In genomic region chr1:17610085-17610484, GRCh38 we compare ENCODE assay signal across 24 cellular contexts.
"Had no signal": no experiment of that assay in that cellular context is flagged by ENCODE, and none has a peak within 500 bp of the region (broad histone marks: within the 10 kb centered on the region; RNA-seq: fewer than 3 reads in every experiment).

No MANE protein-coding gene starts in this region.

- H3K9me3 ChIP-seq: gastrocnemius medialis, heart right ventricle, left lung, ovary, psoas muscle, spleen, testis, transverse colon, upper lobe of right lung, uterus had no signal

- H3K4me2 ChIP-seq: neural progenitor cell had no signal

- H3K9ac ChIP-seq: neural progenitor cell had no signal

- H3K4me3 ChIP-seq: dorsolateral prefrontal cortex, gastrocnemius medialis, heart right ventricle, left lung, neural progenitor cell, ovary, psoas muscle, skin epidermis, spleen, testis, transverse colon, upper lobe of right lung, uterus had no signal

- H3K27me3 ChIP-seq: dorsolateral prefrontal cortex, gastrocnemius medialis, heart right ventricle, left lung, neural progenitor cell, ovary, spleen, testis, transverse colon, upper lobe of right lung, uterus had no signal

- H3K4me1 ChIP-seq: neural progenitor cell, uterus had no signal

- H3K27ac ChIP-seq: gastrocnemius medialis, heart right ventricle, left lung, neural progenitor cell, ovary, psoas muscle, skin epidermis, spleen, testis, transverse colon, upper lobe of right lung, uterus had no signal

- H3K36me3 ChIP-seq: gastrocnemius medialis, neural progenitor cell, ovary, uterus had no signal

- ATAC-seq: gastrocnemius medialis; heart right ventricle; left cardiac atrium; left lung; naive thymus-derived CD4-positive, alpha-beta T cell; psoas muscle; right cardiac atrium; stimulated activated memory B cell treated with anti-CD40 and anti-IgM and Interleukin-4, amounts not matched to agents 10 μg/mL and 1 μg/mL and 100 μg/mL, for 72 hours; stimulated activated naive CD8-positive, alpha-beta T cell treated with anti-CD3 and anti-CD28 coated beads, Interleukin-15, Interleukin-2, amounts not matched to agents 100 U/mL and 50 U/mL, for 24 hours; upper lobe of right lung had no signal

- DNase-seq: effector CD4-positive, alpha-beta T cell; foreskin fibroblast; gastrocnemius medialis; glutamatergic neuron; heart right ventricle; hippocampal formation; left cardiac atrium; left lung; mesenchymal stem cell; naive thymus-derived CD4-positive, alpha-beta T cell; ovary; psoas muscle; right cardiac atrium; spleen; stimulated activated CD4-positive, alpha-beta T cell treated with anti-CD3 and anti-CD28 coated beads, Interleukin-4, amount 100 ng/mL, for 4 hours; stimulated activated naive CD8-positive, alpha-beta T cell treated with anti-CD3 and anti-CD28 coated beads, Interleukin-15, Interleukin-2, amounts not matched to agents 100 U/mL and 50 U/mL, for 24 hours; testis; transverse colon; upper lobe of right lung; uterus had no signal
